8 cellular contexts compared by ENCODE assay signal in genomic region chr9:112717669-112718331, GRCh38. TPM values are rescaled to one million over a fixed set of nuclear protein-coding genes. Genes with fewer than 3 reads are reported as not detected.
A peak's percentile ranks its signal among the peaks of the same experiment; 100 is the strongest.
DNase-seq lines count a peak whose midpoint lies in the region; ATAC-seq and TF ChIP-seq lines count a peak whose summit lies in the region.

Gene INIP, minus strand, starts transcription at chr9:112718117. Its CDS starts 1,632 bp downstream, at chr9:112716485.

- peak; percentile 93 for ATAC-seq in GM21619 (IDR thresholded peaks at IDR 0.05; ENCODE audit: unreplicated experiment)
- peak; percentile 94 for ATAC-seq in PC-3
- ATAC-seq in esophagus mucosa: peak; percentile 98

- POLR2A ChIA-PET in PC-3 (lab: Charles Lee; ENCODE audit: unreplicated experiment): no interaction called here

- CTCF ChIA-PET in PC-3 (lab: Charles Lee): interaction anchor here (1.5 kb wide), 1 partner anchor 75 kb away, joined by 4 read pairs; no protein-coding TSS in a partner anchor

- H3K79me2 ChIP-seq in PC-3 (ENCODE audit: low read length): peaks cover 43% of the 10 kb centered on the region

- no peak; the same call in 1 of the 2 replicates for TF ChIP-seq CTCF in PC-3 (conservative IDR thresholded peaks at IDR 0.05; ENCODE audit: low read depth, low read length)

- H3K27ac ChIP-seq in PC-3 (ENCODE audit: low read length) (peak within 1 kb of the TSS; percentile 73), muscle layer of duodenum (ENCODE audit: low read length) (peak within 1 kb of the TSS; percentile 93)

- H3K9ac ChIP-seq in PC-3 (ENCODE audit: low read length): peak within 1 kb of the TSS; percentile 92

- no peaks in the 10 kb centered on the region for H4K20me1 ChIP-seq in PC-3 (ENCODE audit: low read length)

- H3K9me2 ChIP-seq in PC-3 (replicated peaks; ENCODE audit: low read length): no peaks in the 10 kb centered on the region

- H3K9me3 ChIP-seq in PC-3 (ENCODE audit: low read length) (no peaks in the 10 kb centered on the region), muscle layer of duodenum (ENCODE audit: control insufficient read depth in 1 of 2, low read length in 2 of 2) (no peaks in the 10 kb centered on the region)

- TSS peak; percentile 88 for BruUV-seq in PC-3 (replicated peaks; lab: Mats Ljungman, UMichigan)

- H3K27me3 ChIP-seq in PC-3 (ENCODE audit: low read length) (no peaks in the 10 kb centered on the region), muscle layer of duodenum (ENCODE audit: low read depth, low read length) (no peaks in the 10 kb centered on the region)

- DNase-seq in DMS53 treated with DMSO at 0.1 percent for 48 hours (lab: John Stamatoyannopoulos, UW; ENCODE audit: unreplicated experiment): peak; percentile 89
- peak; percentile 97 for DNase-seq in Jurkat, Clone E6-1 (ENCODE audit: low read depth, low spot score)
- DNase-seq in PC-3: peak; percentile 96
- DNase-seq in activated T-cell treated with anti-CD3 and anti-CD28 coated beads, Interleukin-2, amount 50 U/mL, for 1 hour: peak; percentile 97
- DNase-seq in stimulated activated CD8-positive, alpha-beta memory T cell treated with anti-CD3 and anti-CD28 coated beads, Interleukin-7, amount 100 ng/mL, for 4 hours (ENCODE audit: low read depth in 2 of 2): peak; percentile 96 to 98

- H2AFZ ChIP-seq in PC-3 (ENCODE audit: low read length): peak within 1 kb of the TSS; percentile 92

- intact Hi-C loops in PC-3 (cut with micrococcal nuclease): loop anchor here (1.0 to 5.0 kb wide), 3 partner anchors 34 to 105 kb away; no protein-coding TSS in a partner anchor

- H3K36me3 ChIP-seq in PC-3 (ENCODE audit: low read depth, low read length) (peaks cover 6% of the 10 kb centered on the region), muscle layer of duodenum (ENCODE audit: control insufficient read depth in 1 of 2, insufficient read depth in 2 of 2, low read length in 2 of 2) (no peaks in the 10 kb centered on the region)

- peaks cover 9% of the 10 kb centered on the region; the same call in 1 of the 2 replicates for H3K4me1 ChIP-seq in PC-3 (ENCODE audit: insufficient read depth, low read length)
- H3K4me1 ChIP-seq in muscle layer of duodenum (ENCODE audit: control insufficient read depth in 1 of 2, insufficient read depth in 2 of 2, low read length in 2 of 2): peaks cover 0 to 11% of the 10 kb centered on the region in 2 donors

- no peaks in the 10 kb centered on the region for H3F3A ChIP-seq in PC-3 (ENCODE audit: low read length, unreplicated experiment)

- peak within 1 kb of the TSS; percentile 96 for H3K4me2 ChIP-seq in PC-3 (ENCODE audit: low read length)

- H3K4me3 ChIP-seq in Jurkat, Clone E6-1 (ENCODE audit: low read length): peak within 1 kb of the TSS; percentile 87
- H3K4me3 ChIP-seq in PC-3 (ENCODE audit: low read length) (peak within 1 kb of the TSS; percentile 97), muscle layer of duodenum (ENCODE audit: low read depth in 1 of 2, low read length in 2 of 2) (peak within 1 kb of the TSS; percentile 94 to 95)

RNA-seq across cellular contexts. Expression of gene INIP, which starts in this region (rescaled TPM):
- polyA plus RNA-seq in Jurkat, Clone E6-1 (2012; ENCODE audit: insufficient read depth, insufficient read length): 22.7 TPM
- total RNA-seq in PC-3 (2014; rRNA removed): 14.6 and 15.1 TPM in 2 replicates
- 16.3 TPM for total RNA-seq in esophagus mucosa

Comparison
In these comparisons a context has a peak if more than half of its experiments do, and no peak if none do; other contexts are left out.
1. Peak in every context shown above with its lines: DNase-seq, ATAC-seq, H3K4me3 ChIP-seq and H3K27ac ChIP-seq.